23 cellular contexts compared by ENCODE assay signal in the genomic region with DNA sequence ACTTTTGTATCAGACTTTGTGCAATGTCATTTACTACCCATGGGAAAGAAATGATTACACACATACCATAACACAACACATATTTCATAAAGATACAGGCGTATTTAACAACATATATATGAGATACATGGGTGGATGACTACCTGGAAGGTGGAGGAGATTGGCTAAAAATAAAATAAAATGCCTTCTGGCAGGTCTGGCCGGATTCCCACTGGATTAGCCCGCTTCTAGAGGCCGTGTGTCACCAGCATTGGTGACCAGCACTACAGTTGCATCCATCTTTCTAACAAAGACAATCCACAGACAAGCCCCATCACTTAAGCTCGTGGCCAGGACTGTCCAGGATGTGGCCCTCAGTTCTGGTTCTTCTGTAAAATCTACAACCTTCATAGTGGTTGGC. TPM values are rescaled to one million over a fixed set of nuclear protein-coding genes. Genes with fewer than 3 reads are reported as not detected.
DNase-seq lines count a peak whose midpoint lies in the region; ATAC-seq lines count a peak whose summit lies in the region.
"Had no signal": no experiment of that assay in that cellular context is flagged by ENCODE, and none has a peak within 500 bp of the region (broad histone marks: within the 10 kb centered on the region; RNA-seq: fewer than 3 reads in every experiment).

No MANE protein-coding gene starts in this region.

- no peak overlapping the region for H2AK5ac ChIP-seq in trophoblast cell (ENCODE audit: low read length)

- H3K27me3 ChIP-seq in trophoblast cell (ENCODE audit: insufficient read depth, low read length), result no peaks in the 10 kb centered on the region
- H3K27me3 ChIP-seq: BE2C, BLaER1 had no signal

- H3K27ac ChIP-seq in trophoblast cell (ENCODE audit: low read depth, low read length), result no peak overlapping the region
- H3K27ac ChIP-seq: 22Rv1, BLaER1 had no signal

- DNase-seq in activated naive CD4-positive, alpha-beta T cell treated with anti-CD3 and anti-CD28 coated beads, Interleukin-2, amount 10 ng/mL, durations not matched to agents 7 days and 5 days, result no peak
- no peak for DNase-seq in activated naive CD4-positive, alpha-beta T cell treated with anti-CD3 and anti-CD28 coated beads, Interleukin-2, amount 50 U/mL, for 72 hours (ENCODE audit: low spot score in 2 of 2)
- DNase-seq in cerebellar cortex (ENCODE audit: low spot score) (peak; percentile 14), trophoblast cell (peak; percentile 90 to 93), A172 (ENCODE audit: low spot score) (no peak)
- no peak for DNase-seq in activated T-cell treated with anti-CD3 and anti-CD28 coated beads, Interleukin-2, amount 50 U/mL, for 48 hours
- DNase-seq: ACHN; BE2C; C1 segment of cervical spinal cord; CD4-positive, alpha-beta memory T cell; CD4-positive, CD25-positive, alpha-beta regulatory T cell; CD8-positive, alpha-beta memory T cell; COR-L47; DMS 273 treated with DMSO at 0.1 percent for 48 hours; DMS153; DMS53; DMS79; DND-41; EL; GF-D8 had no signal

- H3K4me3 Mint-ChIP-seq in activated naive CD4-positive, alpha-beta T cell treated with anti-CD3 and anti-CD28 coated beads, Interleukin-2, amount 10 ng/mL, durations not matched to agents 7 days and 5 days, result no peak overlapping the region
- H3K4me3 Mint-ChIP-seq: CD14-positive monocyte; CD4-positive, alpha-beta memory T cell; CD4-positive, CD25-positive, alpha-beta regulatory T cell; CD8-positive, alpha-beta memory T cell had no signal

- H3K4ac ChIP-seq in trophoblast cell (ENCODE audit: low read depth, low read length), result no peak overlapping the region

- no peak overlapping the region for H3K18ac ChIP-seq in trophoblast cell (ENCODE audit: low read length)

- H3K9me3 ChIP-seq in trophoblast cell (ENCODE audit: insufficient read depth, low read depth, low read length), result no peaks in the 10 kb centered on the region
- H3K9me3 ChIP-seq: BE2C, BLaER1 had no signal

- H3K27me3 Mint-ChIP-seq in activated naive CD4-positive, alpha-beta T cell treated with anti-CD3 and anti-CD28 coated beads, Interleukin-2, amount 10 ng/mL, durations not matched to agents 7 days and 5 days, result peaks cover 5% of the 10 kb centered on the region

- H4K12ac ChIP-seq in trophoblast cell (ENCODE audit: low read depth, low read length), result no peak overlapping the region

- CTCF ChIA-PET in activated naive CD4-positive, alpha-beta T cell treated with anti-CD3 and anti-CD28 coated beads, Interleukin-2, amount 10 ng/mL, durations not matched to agents 7 days and 5 days (lab: Charles Lee), result no interaction called here

- no peak for ATAC-seq in activated naive CD4-positive, alpha-beta T cell treated with anti-CD3 and anti-CD28 coated beads, Interleukin-2, amount 50 U/mL, for 72 hours

- no peaks in the 10 kb centered on the region for H3K4me1 ChIP-seq in trophoblast cell (ENCODE audit: control insufficient read depth in 1 of 2, insufficient read depth in 2 of 2, low read length in 2 of 2)
- H3K4me1 ChIP-seq: BE2C, BLaER1 had no signal

- no peak overlapping the region for H3K4me3 ChIP-seq in trophoblast cell (ENCODE audit: low read depth, low read length)
- H3K4me3 ChIP-seq: BLaER1 had no signal

- no peak overlapping the region for H3K23ac ChIP-seq in trophoblast cell (ENCODE audit: low read length)

- no peaks in the 10 kb centered on the region for H3K79me1 ChIP-seq in trophoblast cell (ENCODE audit: low read length)

- no peaks in the 10 kb centered on the region for H3K9me3 Mint-ChIP-seq in activated naive CD4-positive, alpha-beta T cell treated with anti-CD3 and anti-CD28 coated beads, Interleukin-2, amount 10 ng/mL, durations not matched to agents 7 days and 5 days
- peaks cover 6 to 7% of the 10 kb centered on the region in 2 donors for H3K9me3 Mint-ChIP-seq in activated naive CD4-positive, alpha-beta T cell treated with anti-CD3 and anti-CD28 coated beads, Interleukin-2, amount 50 U/mL, for 72 hours

- no peaks in the 10 kb centered on the region for H3K79me2 ChIP-seq in trophoblast cell (ENCODE audit: control insufficient read depth, insufficient read depth, low read length, poor library complexity)

- WGBS in trophoblast cell (ENCODE audit: extremely low coverage, insufficient coverage, insufficient read length), result no CpG with 5 or more reads among the region's 5 CpGs

- no peaks in the 10 kb centered on the region for H3K36me3 Mint-ChIP-seq in activated naive CD4-positive, alpha-beta T cell treated with anti-CD3 and anti-CD28 coated beads, Interleukin-2, amount 10 ng/mL, durations not matched to agents 7 days and 5 days
- H3K36me3 Mint-ChIP-seq in activated naive CD4-positive, alpha-beta T cell treated with anti-CD3 and anti-CD28 coated beads, Interleukin-2, amount 50 U/mL, for 72 hours, result peaks cover 4 to 11% of the 10 kb centered on the region in 2 donors
- H3K36me3 Mint-ChIP-seq: CD14-positive monocyte; CD4-positive, CD25-positive, alpha-beta regulatory T cell had no signal

- H2BK12ac ChIP-seq in trophoblast cell (ENCODE audit: low read length), result no peak overlapping the region

- H2AFZ ChIP-seq in trophoblast cell (ENCODE audit: insufficient read depth, low read length, poor library complexity), result no peak overlapping the region

- H4K91ac ChIP-seq in trophoblast cell (ENCODE audit: low read depth, low read length), result no peak overlapping the region

- no peak overlapping the region for H3K9ac ChIP-seq in trophoblast cell (ENCODE audit: low read length)
- H3K9ac ChIP-seq: BLaER1 had no signal

- H3K27ac Mint-ChIP-seq in activated naive CD4-positive, alpha-beta T cell treated with anti-CD3 and anti-CD28 coated beads, Interleukin-2, amount 10 ng/mL, durations not matched to agents 7 days and 5 days, result peak overlapping the region; percentile 50
- H3K27ac Mint-ChIP-seq in activated naive CD4-positive, alpha-beta T cell treated with anti-CD3 and anti-CD28 coated beads, Interleukin-2, amount 50 U/mL, for 72 hours, result no peak overlapping the region
- H3K27ac Mint-ChIP-seq: CD4-positive, alpha-beta memory T cell; CD8-positive, alpha-beta memory T cell had no signal

- H4K8ac ChIP-seq in trophoblast cell (ENCODE audit: low read depth, low read length), result no peak overlapping the region

- H2BK5ac ChIP-seq in trophoblast cell (ENCODE audit: low read depth, low read length, poor library complexity), result no peak overlapping the region

- no peaks in the 10 kb centered on the region for H3K4me1 Mint-ChIP-seq in activated naive CD4-positive, alpha-beta T cell treated with anti-CD3 and anti-CD28 coated beads, Interleukin-2, amount 10 ng/mL, durations not matched to agents 7 days and 5 days
- H3K4me1 Mint-ChIP-seq: CD4-positive, alpha-beta memory T cell; CD4-positive, CD25-positive, alpha-beta regulatory T cell; CD8-positive, alpha-beta memory T cell had no signal

- H3K14ac ChIP-seq in trophoblast cell (ENCODE audit: low read length), result no peak overlapping the region

- H3K36me3 ChIP-seq in trophoblast cell (ENCODE audit: control insufficient read depth in 1 of 2, insufficient read depth in 2 of 2, low read length in 2 of 2), result peaks cover 0 to 4% of the 10 kb centered on the region in 2 experiments
- H3K36me3 ChIP-seq: BE2C, BLaER1 had no signal

- no peak overlapping the region for H3K4me2 ChIP-seq in trophoblast cell (ENCODE audit: low read length)
- H3K4me2 ChIP-seq: BLaER1 had no signal

- H2BK120ac ChIP-seq in trophoblast cell (ENCODE audit: insufficient read depth, low read length, poor library complexity), result no peak overlapping the region

RNA-seq across cellular contexts. Expression of gene SEC22A, which starts 21.0 kb away (rescaled TPM):
- 10 to 100 TPM; 16.8 to 18.3 TPM for total RNA-seq in activated naive CD4-positive, alpha-beta T cell treated with anti-CD3 and anti-CD28 coated beads, Interleukin-2, amount 50 U/mL, for 72 hours
- polyA plus RNA-seq in trophoblast cell (2013), result 10.4 and 10.9 TPM in 2 replicates
- total RNA-seq in A172 (2014; rRNA removed; shearing (Covaris generic)), result 34.6 and 50.6 TPM in 2 replicates

Comparison
In these comparisons a context has a peak if more than half of its experiments do, and no peak if none do; other contexts are left out.
1. DNase-seq: peak in cerebellar cortex (single experiment) and trophoblast cell (2 of 2); none in activated naive CD4-positive, alpha-beta T cell treated with anti-CD3 and anti-CD28 coated beads, Interleukin-2, amount 10 ng/mL, durations not matched to agents 7 days and 5 days (single experiment), activated naive CD4-positive, alpha-beta T cell treated with anti-CD3 and anti-CD28 coated beads, Interleukin-2, amount 50 U/mL, for 72 hours (0 of 2), activated T-cell treated with anti-CD3 and anti-CD28 coated beads, Interleukin-2, amount 50 U/mL, for 48 hours (0 of 2) and A172 (single experiment).